Comparison of ENCODE assay signal across 4 cellular contexts in genomic region chr1:988061-988460, GRCh38. TPM values are rescaled to one million over a fixed set of nuclear protein-coding genes. Genes with fewer than 3 reads are reported as not detected.
"Had no signal": no experiment of that assay in that cellular context is flagged by ENCODE, and none has a peak within 500 bp of the region (broad histone marks: within the 10 kb centered on the region; RNA-seq: fewer than 3 reads in every experiment).

No MANE protein-coding gene starts in this region.

RNA-seq across cellular contexts. Expression of gene PERM1, which starts 6.2 kb away (rescaled TPM):
- total RNA-seq: OCI-LY7, SJCRH30, T-cell had no signal

RNA-seq across cellular contexts. Expression of gene HES4, which starts 11.8 kb away (rescaled TPM):
- total RNA-seq: OCI-LY7 had no signal

RNA-seq across cellular contexts. Expression of gene PLEKHN1, which starts 21.8 kb away (rescaled TPM):
- total RNA-seq: OCI-LY7 had no signal
- polyA plus RNA-seq: SK-N-SH had no signal
